19 cellular contexts compared by ENCODE assay signal in genomic region chr5:73690015-73690414, GRCh38.
DNase-seq lines count a peak whose midpoint lies in the region; ATAC-seq, FAIRE-seq and TF ChIP-seq lines count a peak whose summit lies in the region.
"Had no signal": no experiment of that assay in that cellular context is flagged by ENCODE, and none has a peak within 500 bp of the region (broad histone marks: within the 10 kb centered on the region; RNA-seq: fewer than 3 reads in every experiment).

No MANE protein-coding gene starts in this region.

- in situ Hi-C loops in HepG2 (cut with HindIII; ENCODE audit: extremely low pct_ligation_motif_present, low pct_unique_long_range_greater_than_20kb) (loop anchor here (10.0 kb wide), 1 partner anchor 95 kb away; no protein-coding TSS in a partner anchor), K562 (cut with MboI) (no loop called here)

- no peak for FAIRE-seq in HepG2 (lab: Jason Lieb, UNC)
- FAIRE-seq in K562 (lab: Jason Lieb, UNC) = no peak
- FAIRE-seq: G401.6, GM12892, GM19239 had no signal

- H3K79me2 ChIP-seq in HepG2 (ENCODE audit: insufficient read depth, low read length) (peaks cover 2% of the 10 kb centered on the region), K562 (ENCODE audit: control insufficient read depth, insufficient read depth, low read length) (no peaks in the 10 kb centered on the region)

- H3K4me1 ChIP-seq in HepG2 (ENCODE audit: insufficient read depth, low read length) (peaks cover 27% of the 10 kb centered on the region), right lobe of liver (peaks cover 0 to 14% (median 4%) of the 10 kb centered on the region in 4 donors), K562 (replicated peaks in 1 of 2; ENCODE audit: control insufficient read depth in 2 of 2, insufficient read depth in 2 of 2, low read length in 2 of 2) (no peaks in the 10 kb centered on the region), foreskin keratinocyte (peaks cover 37% of the 10 kb centered on the region)
- H3K4me1 ChIP-seq in naive thymus-derived CD4-positive, alpha-beta T cell (ENCODE audit: control insufficient read depth in 2 of 2, insufficient read depth in 2 of 2, low read length in 2 of 2) = peaks cover 0 to 6% of the 10 kb centered on the region in 2 donors
- H3K4me1 ChIP-seq: Caco-2 had no signal

- TF ChIP-seq EP300 in HepG2 (IDR thresholded peaks at IDR 0.05; ENCODE audit: low read depth in 2 of 2, low read length in 2 of 2) (no peak), HepG2 (CRISPR knock-in tag; IDR thresholded peaks at IDR 0.05; ENCODE audit: borderline replicate concordance) (no peak), K562 (IDR thresholded peaks at IDR 0.05; ENCODE audit: low read length) (no peak)

- no peak overlapping the region for H3K4me3 ChIP-seq in HepG2 (replicated peaks in 1 of 3; ENCODE audit: insufficient read depth in 1 of 3, low read depth in 2 of 3, low read length in 3 of 3)
- no peak overlapping the region for H3K4me3 ChIP-seq in right lobe of liver
- H3K4me3 ChIP-seq in K562 = no peak overlapping the region
- no peak overlapping the region for H3K4me3 ChIP-seq in naive thymus-derived CD4-positive, alpha-beta T cell (ENCODE audit: low read length)
- H3K4me3 ChIP-seq: GM23248 had no signal

- ATAC-seq in HepG2 (no peak), right lobe of liver (no peak), K562 (no peak), foreskin keratinocyte (no peak), GM18873 (IDR thresholded peaks at IDR 0.05; ENCODE audit: low FRiP score, unreplicated experiment) (no peak)
- no peak for ATAC-seq in naive thymus-derived CD4-positive, alpha-beta T cell
- ATAC-seq: HCT116 had no signal

- WGBS in HepG2 (ENCODE audit: low lambda C conversion rate) = 94% methylated on average over 3 of the region's 3 CpGs
- WGBS in right lobe of liver (ENCODE audit: insufficient coverage, low coverage, low lambda C conversion rate, missing lambda C conversion rate) = 62% methylated on average over 3 of the region's 3 CpGs
- 2% methylated on average over 3 of the region's 3 CpGs for WGBS in K562 (ENCODE audit: insufficient coverage, low coverage, missing lambda C conversion rate)

- DNase-seq in HepG2 (ENCODE audit: low spot score) = no peak
- DNase-seq in right lobe of liver = no peak
- no peak for DNase-seq in K562 (ENCODE audit: extremely low read depth in 1 of 4, low spot score in 3 of 4)
- no peak for DNase-seq in foreskin keratinocyte
- DNase-seq in naive thymus-derived CD4-positive, alpha-beta T cell = no peak
- DNase-seq in putamen (ENCODE audit: low spot score) = no peak
- DNase-seq: 8988T; C1 segment of cervical spinal cord; Caco-2; CD4-positive, alpha-beta memory T cell; DMS153; DND-41; GM23248; H9 had no signal

- H3K9ac ChIP-seq in HepG2 (ENCODE audit: insufficient read depth, low read depth, low read length) = no peak overlapping the region
- no peak overlapping the region for H3K9ac ChIP-seq in K562 (ENCODE audit: insufficient read depth in 1 of 2, low read depth in 2 of 2, low read length in 2 of 2)
- H3K9ac ChIP-seq: GM23248 had no signal

- H3K4me1 Mint-ChIP-seq in naive thymus-derived CD4-positive, alpha-beta T cell = peaks cover 0 to 17% (median 0%) of the 10 kb centered on the region in 7 donors

- peaks cover 1 to 18% (median 13%) of the 10 kb centered on the region in 5 donors for H3K27me3 Mint-ChIP-seq in naive thymus-derived CD4-positive, alpha-beta T cell

- no peaks in the 10 kb centered on the region for H3K9me1 ChIP-seq in K562 (ENCODE audit: control insufficient read depth, insufficient read depth, low read length)

- intact Hi-C loops in HepG2 (cut with micrococcal nuclease; ENCODE audit: unreplicated experiment) = loop anchor here (5.0 kb wide), 1 partner anchor 63 kb away; the partner anchor contains the start of gene ARHGEF28
- intact Hi-C loops in right lobe of liver (cut with DNase I) = no loop called here
- intact Hi-C loops in K562 (cut with micrococcal nuclease) = loop anchor here (5.0 to 10.0 kb wide), 2 partner anchors 98 to 175 kb away; no protein-coding TSS in a partner anchor
- intact Hi-C loops in naive thymus-derived CD4-positive, alpha-beta T cell (cut with micrococcal nuclease) = loop anchor here in 1 of 2 donors (5.0 kb wide), 1 partner anchor 98 kb away; no protein-coding TSS in a partner anchor

- BruUV-seq in HepG2 (replicated peaks; lab: Mats Ljungman, UMichigan) (no TSS peak), K562 (replicated peaks; lab: Mats Ljungman, UMichigan) (no TSS peak)

- H3K4me2 ChIP-seq in HepG2 (ENCODE audit: low read depth, low read length) (no peak overlapping the region), K562 (ENCODE audit: insufficient read depth, low read length) (no peak overlapping the region)

- H3K27me3 ChIP-seq in HepG2 (ENCODE audit: control insufficient read depth in 1 of 2, insufficient read depth in 2 of 2, low read length in 2 of 2) (no peaks in the 10 kb centered on the region), right lobe of liver (no peaks in the 10 kb centered on the region), K562 (ENCODE audit: control insufficient read depth in 2 of 2, insufficient read depth in 2 of 2, low read length in 2 of 2) (no peaks in the 10 kb centered on the region; a peak in 1 of 5 replicates), foreskin keratinocyte (no peaks in the 10 kb centered on the region)
- H3K27me3 ChIP-seq in naive thymus-derived CD4-positive, alpha-beta T cell (ENCODE audit: control insufficient read depth in 2 of 2, insufficient read depth in 2 of 2, low read length in 2 of 2) = no peaks in the 10 kb centered on the region

- no peak overlapping the region for H3K27ac Mint-ChIP-seq in naive thymus-derived CD4-positive, alpha-beta T cell
- H3K27ac Mint-ChIP-seq: CD4-positive, alpha-beta memory T cell; H9 had no signal

- CTCF ChIA-PET in HepG2 (lab: Yijun Ruan, JAX; ENCODE audit: low intra/inter-chr PET ratio, low total read pairs) = no interaction called here
- CTCF ChIA-PET in K562 (lab: Yijun Ruan, JAX; ENCODE audit: low intra/inter-chr PET ratio) = no interaction called here
- CTCF ChIA-PET in naive thymus-derived CD4-positive, alpha-beta T cell (lab: Charles Lee) = interaction anchor here (0.5 kb wide), 1 partner anchor 32 kb away, joined by 3 read pairs; no protein-coding TSS in a partner anchor

- H3K9me3 ChIP-seq in HepG2 (ENCODE audit: low read length) = no peaks in the 10 kb centered on the region
- H3K9me3 ChIP-seq in right lobe of liver = no peaks in the 10 kb centered on the region
- no peaks in the 10 kb centered on the region for H3K9me3 ChIP-seq in K562 (replicated peaks; ENCODE audit: control insufficient read depth, insufficient read depth, low read depth, low read length)
- H3K9me3 ChIP-seq in naive thymus-derived CD4-positive, alpha-beta T cell (ENCODE audit: control insufficient read depth in 2 of 3, low read length in 3 of 3) = no peaks in the 10 kb centered on the region
- H3K9me3 ChIP-seq: Caco-2 had no signal

- TF ChIP-seq CTCF in HepG2 (CRISPR knock-in tag; IDR thresholded peaks at IDR 0.05) = no peak
- TF ChIP-seq CTCF in right lobe of liver (IDR thresholded peaks at IDR 0.05) = no peak
- TF ChIP-seq CTCF in K562 (IDR thresholded peaks at IDR 0.05 in 2 of 3, conservative IDR thresholded peaks at IDR 0.05 in 1 of 3; ENCODE audit: insufficient read depth in 2 of 3, low read depth in 1 of 3, low read length in 3 of 3) = no peak
- TF ChIP-seq CTCF in foreskin keratinocyte (conservative IDR thresholded peaks at IDR 0.05) = no peak

- H2AFZ ChIP-seq in HepG2 (ENCODE audit: low read length) (no peak overlapping the region), K562 (ENCODE audit: low read depth, low read length) (no peak overlapping the region)
- H2AFZ ChIP-seq: GM23248 had no signal

- POLR2A ChIA-PET in HepG2 (lab: Yijun Ruan, JAX) (interaction anchor here (1.2 kb wide), 1 partner anchor 12 kb away, joined by 3 read pairs; no protein-coding TSS in a partner anchor), K562 (lab: Yijun Ruan, JAX) (interaction anchor here (0.6 to 1.3 kb wide), 2 partner anchors 17 to 24 kb away, joined by 3 read pairs; no protein-coding TSS in a partner anchor)
- POLR2A ChIA-PET in naive thymus-derived CD4-positive, alpha-beta T cell (lab: Charles Lee) = no interaction called here

- H3K27ac ChIP-seq in HepG2 (ENCODE audit: extremely low read length, insufficient read depth, low read length) (no peak overlapping the region), right lobe of liver (no peak overlapping the region), K562 (ENCODE audit: extremely low read depth, low read depth, low read length) (no peak overlapping the region), foreskin keratinocyte (peak overlapping the region; percentile 46)
- H3K27ac ChIP-seq in naive thymus-derived CD4-positive, alpha-beta T cell (ENCODE audit: low read depth, low read length) = no peak overlapping the region
- H3K27ac ChIP-seq: GM23248 had no signal

- TF ChIP-seq POLR2A in HepG2 (IDR thresholded peaks at IDR 0.05; ENCODE audit: insufficient read depth in 1 of 2, low read depth in 2 of 2, low read length in 2 of 2) (no peak), right lobe of liver (IDR thresholded peaks at IDR 0.05) (no peak), K562 (conservative IDR thresholded peaks at IDR 0.05) (no peak)

- H4K20me1 ChIP-seq in HepG2 (ENCODE audit: insufficient read depth, low read length) (no peaks in the 10 kb centered on the region), K562 (replicated peaks; ENCODE audit: control insufficient read depth, insufficient read depth, low read length) (no peaks in the 10 kb centered on the region)

- H3K4me3 Mint-ChIP-seq in naive thymus-derived CD4-positive, alpha-beta T cell = no peak overlapping the region
- H3K4me3 Mint-ChIP-seq: CD4-positive, alpha-beta memory T cell; H9 had no signal

- peaks cover 0 to 2% (median 0%) of the 10 kb centered on the region in 11 donors for H3K9me3 Mint-ChIP-seq in naive thymus-derived CD4-positive, alpha-beta T cell
- H3K9me3 Mint-ChIP-seq: CD4-positive, alpha-beta memory T cell; H9 had no signal

- TF ChIP-seq RAD21 in HepG2 (CRISPR knock-in tag; IDR thresholded peaks at IDR 0.05) = no peak
- no peak for TF ChIP-seq RAD21 in K562 (CRISPR knock-in tag; conservative IDR thresholded peaks at IDR 0.05 in 1 of 2, IDR thresholded peaks at IDR 0.05 in 1 of 2)

- H3K36me3 ChIP-seq in HepG2 (replicated peaks in 1 of 2; ENCODE audit: control insufficient read depth in 1 of 2, insufficient read depth in 2 of 2, low read length in 2 of 2) (peaks cover 2 to 3% of the 10 kb centered on the region in 2 experiments; a peak in 3 of 5 replicates), right lobe of liver (no peaks in the 10 kb centered on the region), K562 (ENCODE audit: control insufficient read depth, insufficient read depth, low read length) (no peaks in the 10 kb centered on the region)
- no peaks in the 10 kb centered on the region for H3K36me3 ChIP-seq in naive thymus-derived CD4-positive, alpha-beta T cell (ENCODE audit: control insufficient read depth in 2 of 3, insufficient read depth in 3 of 3, low read length in 3 of 3)

- H3K36me3 Mint-ChIP-seq in naive thymus-derived CD4-positive, alpha-beta T cell = no peaks in the 10 kb centered on the region
- H3K36me3 Mint-ChIP-seq: CD4-positive, alpha-beta memory T cell had no signal

TF ChIP-seq in HepG2, 621 proteins besides CTCF, POLR2A, EP300 and RAD21 (continues in another document):
- peak; percentile 88 to 91 for TF ChIP-seq MAFK (conservative IDR thresholded peaks at IDR 0.05 in 1 of 2, IDR thresholded peaks at IDR 0.05 in 1 of 2; ENCODE audit: low read length in 2 of 2)

TF ChIP-seq in K562, 482 proteins besides CTCF, POLR2A, EP300 and RAD21 (continues in another document):
- TF ChIP-seq ZNF174 (CRISPR knock-in tag; IDR thresholded peaks at IDR 0.05) (no peak), MAFG (tag; conservative IDR thresholded peaks at IDR 0.05) (peak; percentile 67)

Comparison
In these comparisons a context has a peak if more than half of its experiments do, and no peak if none do; other contexts are left out.
1. intact Hi-C loops: an anchor here in HepG2 (5.0 kb wide) and K562 (5.0 to 10.0 kb wide); none called in right lobe of liver.
2. Of the 241 proteins assayed by ChIP-seq in both HepG2 and K562: peak only in HepG2: none; only in K562: MAFG; in both: MAFF and MAFK; in neither: 238.